In genomic region chr17:66507103-66507923, GRCh38 we compare ENCODE assay signal across 10 cellular contexts.
DNase-seq lines count a peak whose midpoint lies in the region; ATAC-seq and TF ChIP-seq lines count a peak whose summit lies in the region.
"Had no signal": no experiment of that assay in that cellular context is flagged by ENCODE, and none has a peak within 500 bp of the region (broad histone marks: within the 10 kb centered on the region; RNA-seq: fewer than 3 reads in every experiment).

No MANE protein-coding gene starts in this region.

- peak overlapping the region in 3 of 8 donors; percentile 18 to 43 (median 35) for H3K27ac Mint-ChIP-seq in CD8-positive, alpha-beta memory T cell
- peak overlapping the region in 7 of 9 donors; percentile 32 to 97 (median 70) for H3K27ac Mint-ChIP-seq in naive thymus-derived CD4-positive, alpha-beta T cell

- DNase-seq in CD8-positive, alpha-beta memory T cell, result no peak
- peak; percentile 6 for DNase-seq in MV-4-11 (lab: John Stamatoyannopoulos, UW)
- peak; percentile 84 for DNase-seq in choroid plexus epithelial cell (ENCODE audit: low read depth)
- no peak for DNase-seq in naive thymus-derived CD4-positive, alpha-beta T cell
- DNase-seq in activated effector memory CD4-positive, alpha-beta T cell treated with Interleukin-2 at 50 U/mL for 16 hours, result no peak
- DNase-seq in H7, result no peak
- no peak for DNase-seq in ecto neural progenitor cell (ENCODE audit: low spot score)
- DNase-seq in NCI-H345 (lab: John Stamatoyannopoulos, UW), result no peak
- DNase-seq: activated T-cell treated with anti-CD3 and anti-CD28 coated beads for 4 hours had no signal

- peak overlapping the region; percentile 43 for H3K27ac ChIP-seq in CD8-positive, alpha-beta memory T cell (ENCODE audit: low read depth, low read length)
- no peak overlapping the region for H3K27ac ChIP-seq in naive thymus-derived CD4-positive, alpha-beta T cell (ENCODE audit: low read depth, low read length)

- no peaks in the 10 kb centered on the region for H3K27me3 Mint-ChIP-seq in CD8-positive, alpha-beta memory T cell
- no peaks in the 10 kb centered on the region for H3K27me3 Mint-ChIP-seq in naive thymus-derived CD4-positive, alpha-beta T cell

- POLR2A ChIA-PET in CD8-positive, alpha-beta memory T cell (lab: Charles Lee), result no interaction called here
- POLR2A ChIA-PET in naive thymus-derived CD4-positive, alpha-beta T cell (lab: Charles Lee), result no interaction called here

- peaks cover 0 to 4% (median 4%) of the 10 kb centered on the region in 3 donors for H3K36me3 Mint-ChIP-seq in CD8-positive, alpha-beta memory T cell
- H3K36me3 Mint-ChIP-seq in naive thymus-derived CD4-positive, alpha-beta T cell, result peaks cover 4 to 29% (median 13%) of the 10 kb centered on the region in 5 donors

- peaks cover 32 to 45% (median 42%) of the 10 kb centered on the region in 3 donors for H3K4me1 Mint-ChIP-seq in CD8-positive, alpha-beta memory T cell
- H3K4me1 Mint-ChIP-seq in naive thymus-derived CD4-positive, alpha-beta T cell, result peaks cover 28 to 89% (median 73%) of the 10 kb centered on the region in 7 donors

- no peak for ATAC-seq in naive thymus-derived CD4-positive, alpha-beta T cell

- no peaks in the 10 kb centered on the region for H3K9me3 Mint-ChIP-seq in CD8-positive, alpha-beta memory T cell
- H3K9me3 Mint-ChIP-seq in naive thymus-derived CD4-positive, alpha-beta T cell, result no peaks in the 10 kb centered on the region

- H3K9me3 ChIP-seq in CD8-positive, alpha-beta memory T cell (ENCODE audit: low read length), result no peaks in the 10 kb centered on the region
- H3K9me3 ChIP-seq in naive thymus-derived CD4-positive, alpha-beta T cell (ENCODE audit: control insufficient read depth in 2 of 3, low read length in 3 of 3), result no peaks in the 10 kb centered on the region
- H3K9me3 ChIP-seq: tibial nerve had no signal

- TF ChIP-seq CTCF in choroid plexus epithelial cell (conservative IDR thresholded peaks at IDR 0.05; ENCODE audit: low read depth, low read length), result no peak

- no peak overlapping the region for H3K4me3 Mint-ChIP-seq in CD8-positive, alpha-beta memory T cell
- peak overlapping the region in 7 of 10 donors; percentile 10 to 55 (median 28) for H3K4me3 Mint-ChIP-seq in naive thymus-derived CD4-positive, alpha-beta T cell

- no peak overlapping the region for H3K4me3 ChIP-seq in CD8-positive, alpha-beta memory T cell (ENCODE audit: low read length)
- H3K4me3 ChIP-seq in choroid plexus epithelial cell (ENCODE audit: low read depth, low read length) (no peak overlapping the region), H7 (ENCODE audit: insufficient read depth, low read depth, low read length) (no peak overlapping the region)
- H3K4me3 ChIP-seq in naive thymus-derived CD4-positive, alpha-beta T cell (ENCODE audit: low read length), result no peak overlapping the region
- H3K4me3 ChIP-seq: tibial nerve had no signal

- CTCF ChIA-PET in CD8-positive, alpha-beta memory T cell (lab: Charles Lee), result no interaction called here
- CTCF ChIA-PET in naive thymus-derived CD4-positive, alpha-beta T cell (lab: Charles Lee), result interaction anchor here (0.7 kb wide), 1 partner anchor 9 kb away, joined by 3 read pairs; no protein-coding TSS in a partner anchor

- H3K27me3 ChIP-seq in CD8-positive, alpha-beta memory T cell (ENCODE audit: insufficient read depth, low read length, poor library complexity, severe bottlenecking), result no peaks in the 10 kb centered on the region
- H3K27me3 ChIP-seq in naive thymus-derived CD4-positive, alpha-beta T cell (ENCODE audit: control insufficient read depth in 2 of 2, insufficient read depth in 2 of 2, low read length in 2 of 2), result no peaks in the 10 kb centered on the region
- H3K27me3 ChIP-seq in H7 (ENCODE audit: control insufficient read depth, insufficient read depth, low read length), result no peaks in the 10 kb centered on the region
- H3K27me3 ChIP-seq: tibial nerve had no signal

- H3K36me3 ChIP-seq in CD8-positive, alpha-beta memory T cell (ENCODE audit: insufficient read depth, low read length), result no peaks in the 10 kb centered on the region
- H3K36me3 ChIP-seq in naive thymus-derived CD4-positive, alpha-beta T cell (ENCODE audit: control insufficient read depth in 2 of 3, insufficient read depth in 3 of 3, low read length in 3 of 3), result no peaks in the 10 kb centered on the region
- H3K36me3 ChIP-seq in H7 (replicated peaks; ENCODE audit: control insufficient read depth, insufficient read depth, low read length), result no peaks in the 10 kb centered on the region
- H3K36me3 ChIP-seq: tibial nerve had no signal

- H3K4me1 ChIP-seq in CD8-positive, alpha-beta memory T cell (ENCODE audit: insufficient read depth, low read length), result peaks cover 34% of the 10 kb centered on the region
- peaks cover 6 to 26% of the 10 kb centered on the region in 2 donors for H3K4me1 ChIP-seq in naive thymus-derived CD4-positive, alpha-beta T cell (ENCODE audit: control insufficient read depth in 2 of 2, insufficient read depth in 2 of 2, low read length in 2 of 2)

- intact Hi-C loops in naive thymus-derived CD4-positive, alpha-beta T cell (cut with micrococcal nuclease), result loop anchor here (5.0 kb wide), 2 partner anchors 35 to 40 kb away; no protein-coding TSS in a partner anchor

Comparison
In these comparisons a context has a peak if more than half of its experiments do, and no peak if none do; other contexts are left out.
1. DNase-seq: peak in MV-4-11 (single experiment) and choroid plexus epithelial cell (single experiment); none in CD8-positive, alpha-beta memory T cell (0 of 5), naive thymus-derived CD4-positive, alpha-beta T cell (0 of 9), activated effector memory CD4-positive, alpha-beta T cell treated with Interleukin-2 at 50 U/mL for 16 hours (single experiment), H7 (single experiment), ecto neural progenitor cell (single experiment) and NCI-H345 (single experiment).
2. H3K4me3 Mint-ChIP-seq: peak in naive thymus-derived CD4-positive, alpha-beta T cell (7 of 10); none in CD8-positive, alpha-beta memory T cell (0 of 7).